In genomic region chr19:45613926-45614725, GRCh38 we compare ENCODE assay signal across 8 cellular contexts. TPM values are rescaled to one million over a fixed set of nuclear protein-coding genes. Genes with fewer than 3 reads are reported as not detected.
DNase-seq lines count a peak whose midpoint lies in the region; ATAC-seq and TF ChIP-seq lines count a peak whose summit lies in the region.

No MANE protein-coding gene starts in this region.

- DNase-seq in ELR (ENCODE audit: low read depth) (peak; percentile 96), T1000 (lab: John Stamatoyannopoulos, UW) (peak; percentile 50), epithelial cell of prostate (ENCODE audit: low read depth, low spot score) (peak; percentile 89), gastrocnemius medialis (no peak), NCI-H146 treated with DMSO at 0.1 percent for 48 hours (lab: John Stamatoyannopoulos, UW; ENCODE audit: unreplicated experiment) (no peak)
- no peak for DNase-seq in effector CD8-positive, alpha-beta T cell (lab: John Stamatoyannopoulos, UW)

- H3K36me3 ChIP-seq in gastrocnemius medialis = no peaks in the 10 kb centered on the region

- H3K27ac ChIP-seq in epithelial cell of prostate (peak overlapping the region; percentile 98), gastrocnemius medialis (peak overlapping the region; percentile 18 to 54 (median 47))

- H3K9me3 ChIP-seq in gastrocnemius medialis = no peaks in the 10 kb centered on the region

- in situ Hi-C loops in gastrocnemius medialis (cut with MboI; ENCODE audit: low sequenced_read_pairs in 4 of 4) = no loop called here

- peaks cover 3 to 6% of the 10 kb centered on the region in 2 donors for H3K4me1 ChIP-seq in gastrocnemius medialis

- intact Hi-C loops in gastrocnemius medialis (cut with DNase I; ENCODE audit: low total_unique reads) = no loop called here

- no peak overlapping the region for H3K4me3 ChIP-seq in gastrocnemius medialis

- ATAC-seq in HG02798 (IDR thresholded peaks at IDR 0.05; ENCODE audit: poor library complexity, unreplicated experiment) (peak; percentile 55), gastrocnemius medialis (peak; percentile 30 to 31), HG03095 (IDR thresholded peaks at IDR 0.05; ENCODE audit: unreplicated experiment) (no peak)

- TF ChIP-seq CTCF in gastrocnemius medialis (IDR thresholded peaks at IDR 0.05 in 4 of 5, conservative IDR thresholded peaks at IDR 0.05 in 1 of 5) = no peak

- no peak for TF ChIP-seq POLR2A in gastrocnemius medialis (IDR thresholded peaks at IDR 0.05)

- H3K27me3 ChIP-seq in gastrocnemius medialis = no peaks in the 10 kb centered on the region

RNA-seq across cellular contexts. Expression of gene GPR4, which starts 12.1 kb away (rescaled TPM):
- 1 to 10 TPM in 3 of 4 donors, under 1 TPM in 1; 0.46 to 4.2 (median 2.2) TPM for total RNA-seq in gastrocnemius medialis

RNA-seq across cellular contexts. Expression of gene EML2, which starts 25.1 kb away (rescaled TPM):
- 1 to 10 TPM; 3.0 to 6.7 (median 4.8) TPM for total RNA-seq in gastrocnemius medialis

RNA-seq across cellular contexts. Expression of gene OPA3, which starts 29.5 kb away (rescaled TPM):
- total RNA-seq in gastrocnemius medialis = 10 to 100 TPM; 14.8 to 32.5 (median 20.3) TPM

RNA-seq across cellular contexts. Expression of gene GIPR, which starts 53.9 kb away (rescaled TPM):
- total RNA-seq in gastrocnemius medialis = not detected

Comparison
In these comparisons a context has a peak if more than half of its experiments do, and no peak if none do; other contexts are left out.
1. DNase-seq: peak in ELR (single experiment), T1000 (single experiment) and epithelial cell of prostate (single experiment); none in gastrocnemius medialis (0 of 2), NCI-H146 treated with DMSO at 0.1 percent for 48 hours (single experiment) and effector CD8-positive, alpha-beta T cell (single experiment).